ENCODE assay signal across 15 cellular contexts in genomic region chr14:78612666-78613065, GRCh38.
"Had no signal": no experiment of that assay in that cellular context is flagged by ENCODE, and none has a peak within 500 bp of the region (broad histone marks: within the 10 kb centered on the region; RNA-seq: fewer than 3 reads in every experiment).

No MANE protein-coding gene starts in this region.

- H3K4me1 Mint-ChIP-seq: activated B cell treated with CpG ODN at 0.5 μM for 24 hours; central memory CD8-positive, alpha-beta T cell; natural killer cell had no signal

- DNase-seq: activated B cell treated with CpG ODN at 0.5 μM for 24 hours; activated CD4-positive, alpha-beta memory T cell treated with anti-CD3 and anti-CD28 coated beads for 36 hours; activated CD4-positive, alpha-beta T cell treated with anti-CD3 and anti-CD28 coated beads for 4 hours; activated T-cell treated with anti-CD3 and anti-CD28 coated beads for 4 hours; colonic mucosa; mesenchymal stem cell; natural killer cell; stimulated activated CD4-positive, alpha-beta T cell treated with anti-CD3 and anti-CD28 coated beads, Interleukin-2, amount 100 ng/mL, for 24 hours; stimulated activated naive CD8-positive, alpha-beta T cell treated with anti-CD3 and anti-CD28 coated beads, Interleukin-15, Interleukin-2, amounts not matched to agents 100 U/mL and 50 U/mL, for 24 hours had no signal

- H3K9me3 Mint-ChIP-seq: activated B cell treated with CpG ODN at 0.5 μM for 24 hours; activated CD4-positive, alpha-beta memory T cell treated with anti-CD3 and anti-CD28 coated beads for 36 hours; activated T-helper 1 cell treated with anti-CD3 and anti-CD28 coated beads, Interleukin-12 subunit alpha, Interleukin-12 subunit beta, Interleukin-2, Interleukin-4 antibody, amounts not matched to agents 30 ng/mL and 10 ng/mL and 1 ng/mL, durations not matched to agents 14 hours and 24 hours and 36 hours; central memory CD8-positive, alpha-beta T cell; natural killer cell; type B pancreatic cell had no signal

- H3K4me3 Mint-ChIP-seq: activated B cell treated with CpG ODN at 0.5 μM for 24 hours; activated CD4-positive, alpha-beta memory T cell treated with anti-CD3 and anti-CD28 coated beads for 36 hours; activated naive CD8-positive, alpha-beta T cell; activated T-helper 1 cell treated with anti-CD3 and anti-CD28 coated beads, Interleukin-12 subunit alpha, Interleukin-12 subunit beta, Interleukin-2, Interleukin-4 antibody, amounts not matched to agents 30 ng/mL and 10 ng/mL and 1 ng/mL, durations not matched to agents 14 hours and 24 hours and 36 hours; central memory CD8-positive, alpha-beta T cell; natural killer cell; type B pancreatic cell had no signal

- H3K4me1 ChIP-seq: colonic mucosa, suprapubic skin had no signal

- H3K4me3 ChIP-seq: colonic mucosa, suprapubic skin had no signal

- H3K27ac ChIP-seq: colonic mucosa, neutrophil, suprapubic skin had no signal

- H3K36me3 ChIP-seq: colonic mucosa, neutrophil, suprapubic skin had no signal

- H3K27me3 ChIP-seq: colonic mucosa, neutrophil, suprapubic skin had no signal

- ATAC-seq: natural killer cell; stimulated activated naive CD8-positive, alpha-beta T cell treated with anti-CD3 and anti-CD28 coated beads, Interleukin-15, Interleukin-2, amounts not matched to agents 100 U/mL and 50 U/mL, for 24 hours had no signal

- H3K27ac Mint-ChIP-seq: activated B cell treated with CpG ODN at 0.5 μM for 24 hours; activated CD4-positive, alpha-beta memory T cell treated with anti-CD3 and anti-CD28 coated beads for 36 hours; activated naive CD8-positive, alpha-beta T cell; activated T-helper 1 cell treated with anti-CD3 and anti-CD28 coated beads, Interleukin-12 subunit alpha, Interleukin-12 subunit beta, Interleukin-2, Interleukin-4 antibody, amounts not matched to agents 30 ng/mL and 10 ng/mL and 1 ng/mL, durations not matched to agents 14 hours and 24 hours and 36 hours; natural killer cell; type B pancreatic cell had no signal

- H3K36me3 Mint-ChIP-seq: activated CD4-positive, alpha-beta memory T cell treated with anti-CD3 and anti-CD28 coated beads for 36 hours; activated naive CD8-positive, alpha-beta T cell; natural killer cell; type B pancreatic cell had no signal

- H3K27me3 Mint-ChIP-seq: activated B cell treated with CpG ODN at 0.5 μM for 24 hours; central memory CD8-positive, alpha-beta T cell had no signal

- H3K9me3 ChIP-seq: colonic mucosa, neutrophil, suprapubic skin had no signal
